32 cellular contexts compared by ENCODE assay signal in genomic region chr16:23316232-23316631, GRCh38. TPM values are rescaled to one million over a fixed set of nuclear protein-coding genes. Genes with fewer than 3 reads are reported as not detected.
"Had no signal": no experiment of that assay in that cellular context is flagged by ENCODE, and none has a peak within 500 bp of the region (broad histone marks: within the 10 kb centered on the region; RNA-seq: fewer than 3 reads in every experiment).

No MANE protein-coding gene starts in this region.

- H3K4me1 ChIP-seq: ascending aorta, breast epithelium, esophagus muscularis mucosa, foreskin keratinocyte, gastrocnemius medialis, heart right ventricle had no signal

- H3K36me3 ChIP-seq: ascending aorta, breast epithelium, esophagus muscularis mucosa, gastrocnemius medialis, heart right ventricle had no signal

- H3K36me3 Mint-ChIP-seq: activated naive CD4-positive, alpha-beta T cell treated with anti-CD3 and anti-CD28 coated beads, Interleukin-2, amount 10 ng/mL, durations not matched to agents 7 days and 5 days; activated naive CD4-positive, alpha-beta T cell treated with anti-CD3 and anti-CD28 coated beads, Interleukin-2, amount 50 U/mL, for 72 hours; activated naive CD8-positive, alpha-beta T cell treated with anti-CD3 and anti-CD28 coated beads, Interleukin-2, amount 10 ng/mL, durations not matched to agents 7 days and 5 days; brain had no signal

- H3K27me3 Mint-ChIP-seq: activated CD4-positive, alpha-beta memory T cell treated with anti-CD3 and anti-CD28 coated beads, Interleukin-2, amount 10 ng/mL, durations not matched to agents 7 days and 5 days; activated CD4-positive, alpha-beta T cell treated with anti-CD3 and anti-CD28 coated beads for 36 hours; activated CD4-positive, alpha-beta T cell treated with anti-CD3 and anti-CD28 coated beads, Interleukin-2, amount 10 ng/mL, durations not matched to agents 24 days and 14 days; activated naive CD8-positive, alpha-beta T cell treated with anti-CD3 and anti-CD28 coated beads, Interleukin-2, amount 10 ng/mL, durations not matched to agents 7 days and 5 days; central memory CD8-positive, alpha-beta T cell had no signal

- H3K4me3 Mint-ChIP-seq: activated CD4-positive, alpha-beta memory T cell treated with anti-CD3 and anti-CD28 coated beads, Interleukin-2, amount 10 ng/mL, durations not matched to agents 7 days and 5 days; activated CD4-positive, alpha-beta T cell treated with anti-CD3 and anti-CD28 coated beads for 36 hours; activated CD4-positive, alpha-beta T cell treated with anti-CD3 and anti-CD28 coated beads, Interleukin-2, amount 10 ng/mL, durations not matched to agents 24 days and 14 days; activated naive CD4-positive, alpha-beta T cell treated with anti-CD3 and anti-CD28 coated beads, Interleukin-2, amount 10 ng/mL, durations not matched to agents 7 days and 5 days; activated naive CD8-positive, alpha-beta T cell treated with anti-CD3 and anti-CD28 coated beads, Interleukin-2, amount 10 ng/mL, durations not matched to agents 7 days and 5 days; activated T-cell treated with anti-CD3 and anti-CD28 coated beads, Interleukin-2, amount 50 U/mL, for 24 hours; activated T-cell treated with anti-CD3 and anti-CD28 coated beads, Interleukin-2, amount 50 U/mL, for 72 hours; brain; central memory CD8-positive, alpha-beta T cell; effector memory CD8-positive, alpha-beta T cell had no signal

- FAIRE-seq: colon had no signal

- DNase-seq: activated CD4-positive, alpha-beta memory T cell treated with anti-CD3 and anti-CD28 coated beads, Interleukin-2, amount 10 ng/mL, durations not matched to agents 7 days and 5 days; activated CD4-positive, alpha-beta T cell treated with anti-CD3 and anti-CD28 coated beads for 36 hours; activated CD4-positive, alpha-beta T cell treated with anti-CD3 and anti-CD28 coated beads, Interleukin-2, amount 10 ng/mL, durations not matched to agents 24 days and 14 days; activated CD4-positive, alpha-beta T cell treated with anti-CD3 and anti-CD28 coated beads, Interleukin-2, amount 50 U/mL, for 4 hours; activated CD4-positive, CD25-positive, alpha-beta regulatory T cell; activated CD4-positive, CD25-positive, alpha-beta regulatory T cell treated with anti-CD3 and anti-CD28 coated beads, Interleukin-2, amount 50 U/mL, for 72 hours; activated CD8-positive, alpha-beta memory T cell treated with anti-CD3 and anti-CD28 coated beads, Interleukin-2, amount 50 U/mL, for 48 hours; activated gamma-delta T cell; activated naive CD4-positive, alpha-beta T cell; activated naive CD4-positive, alpha-beta T cell treated with anti-CD3 and anti-CD28 coated beads, Interleukin-2, amount 10 ng/mL, durations not matched to agents 7 days and 5 days; activated naive CD8-positive, alpha-beta T cell treated with anti-CD3 and anti-CD28 coated beads, Interleukin-2, amount 10 ng/mL, durations not matched to agents 7 days and 5 days; activated T-cell treated with anti-CD3 and anti-CD28 coated beads for 4 hours; activated T-cell treated with anti-CD3 and anti-CD28 coated beads, Interleukin-2, amount 50 U/mL, for 24 hours; activated T-cell treated with anti-CD3 and anti-CD28 coated beads, Interleukin-2, amount 50 U/mL, for 72 hours; cortex of kidney; dermis blood vessel endothelial cell; effector CD4-positive, alpha-beta T cell; effector memory CD8-positive, alpha-beta T cell; erythroblast; foreskin keratinocyte; gastrocnemius medialis; heart right ventricle had no signal

- H3K4me1 Mint-ChIP-seq: activated CD4-positive, alpha-beta memory T cell treated with anti-CD3 and anti-CD28 coated beads, Interleukin-2, amount 10 ng/mL, durations not matched to agents 7 days and 5 days; activated CD4-positive, alpha-beta T cell treated with anti-CD3 and anti-CD28 coated beads for 36 hours; activated CD4-positive, alpha-beta T cell treated with anti-CD3 and anti-CD28 coated beads, Interleukin-2, amount 10 ng/mL, durations not matched to agents 24 days and 14 days; activated naive CD4-positive, alpha-beta T cell treated with anti-CD3 and anti-CD28 coated beads, Interleukin-2, amount 10 ng/mL, durations not matched to agents 7 days and 5 days; activated naive CD8-positive, alpha-beta T cell treated with anti-CD3 and anti-CD28 coated beads, Interleukin-2, amount 10 ng/mL, durations not matched to agents 7 days and 5 days; brain; central memory CD8-positive, alpha-beta T cell had no signal

- H3K4me3 ChIP-seq: ascending aorta, breast epithelium, esophagus muscularis mucosa, gastrocnemius medialis, heart right ventricle had no signal

- H3K27ac Mint-ChIP-seq: activated CD4-positive, alpha-beta memory T cell treated with anti-CD3 and anti-CD28 coated beads, Interleukin-2, amount 10 ng/mL, durations not matched to agents 7 days and 5 days; activated CD4-positive, alpha-beta T cell treated with anti-CD3 and anti-CD28 coated beads for 36 hours; activated CD4-positive, alpha-beta T cell treated with anti-CD3 and anti-CD28 coated beads, Interleukin-2, amount 10 ng/mL, durations not matched to agents 24 days and 14 days; activated naive CD4-positive, alpha-beta T cell treated with anti-CD3 and anti-CD28 coated beads, Interleukin-2, amount 10 ng/mL, durations not matched to agents 7 days and 5 days; activated naive CD4-positive, alpha-beta T cell treated with anti-CD3 and anti-CD28 coated beads, Interleukin-2, amount 50 U/mL, for 72 hours; activated naive CD8-positive, alpha-beta T cell treated with anti-CD3 and anti-CD28 coated beads, Interleukin-2, amount 10 ng/mL, durations not matched to agents 7 days and 5 days; activated T-cell treated with anti-CD3 and anti-CD28 coated beads, Interleukin-2, amount 50 U/mL, for 24 hours; activated T-cell treated with anti-CD3 and anti-CD28 coated beads, Interleukin-2, amount 50 U/mL, for 72 hours; brain; effector memory CD8-positive, alpha-beta T cell had no signal

- H3K9me3 Mint-ChIP-seq: activated CD4-positive, alpha-beta memory T cell treated with anti-CD3 and anti-CD28 coated beads, Interleukin-2, amount 10 ng/mL, durations not matched to agents 7 days and 5 days; activated CD4-positive, alpha-beta T cell treated with anti-CD3 and anti-CD28 coated beads, Interleukin-2, amount 10 ng/mL, durations not matched to agents 24 days and 14 days; activated naive CD4-positive, alpha-beta T cell treated with anti-CD3 and anti-CD28 coated beads, Interleukin-2, amount 10 ng/mL, durations not matched to agents 7 days and 5 days; activated naive CD4-positive, alpha-beta T cell treated with anti-CD3 and anti-CD28 coated beads, Interleukin-2, amount 50 U/mL, for 72 hours; activated naive CD8-positive, alpha-beta T cell treated with anti-CD3 and anti-CD28 coated beads, Interleukin-2, amount 10 ng/mL, durations not matched to agents 7 days and 5 days; activated T-cell treated with anti-CD3 and anti-CD28 coated beads, Interleukin-2, amount 50 U/mL, for 24 hours; activated T-cell treated with anti-CD3 and anti-CD28 coated beads, Interleukin-2, amount 50 U/mL, for 72 hours; central memory CD8-positive, alpha-beta T cell; effector memory CD8-positive, alpha-beta T cell had no signal

- H3K9me3 ChIP-seq: ascending aorta, breast epithelium, gastrocnemius medialis had no signal

- H3K27me3 ChIP-seq: ascending aorta, breast epithelium, gastrocnemius medialis had no signal

- H3K27ac ChIP-seq: ascending aorta, esophagus muscularis mucosa, foreskin keratinocyte, gastrocnemius medialis, heart right ventricle had no signal

- ATAC-seq: activated CD4-positive, alpha-beta T cell treated with anti-CD3 and anti-CD28 coated beads for 36 hours; activated naive CD4-positive, alpha-beta T cell treated with anti-CD3 and anti-CD28 coated beads, Interleukin-2, amount 50 U/mL, for 72 hours; activated T-cell treated with anti-CD3 and anti-CD28 coated beads, Interleukin-2, amount 50 U/mL, for 72 hours; effector memory CD8-positive, alpha-beta T cell; foreskin keratinocyte; gastrocnemius medialis; heart right ventricle had no signal

RNA-seq across cellular contexts. Expression of gene SCNN1B, which starts 14.1 kb away (rescaled TPM):
- total RNA-seq: activated CD4-positive, alpha-beta memory T cell treated with anti-CD3 and anti-CD28 coated beads, Interleukin-2, amount 10 ng/mL, durations not matched to agents 7 days and 5 days; activated CD4-positive, alpha-beta T cell treated with anti-CD3 and anti-CD28 coated beads for 36 hours; activated CD4-positive, alpha-beta T cell treated with anti-CD3 and anti-CD28 coated beads, Interleukin-2, amount 10 ng/mL, durations not matched to agents 24 days and 14 days; activated naive CD4-positive, alpha-beta T cell treated with anti-CD3 and anti-CD28 coated beads, Interleukin-2, amount 50 U/mL, for 72 hours; activated naive CD8-positive, alpha-beta T cell treated with anti-CD3 and anti-CD28 coated beads, Interleukin-2, amount 10 ng/mL, durations not matched to agents 7 days and 5 days; activated T-cell treated with anti-CD3 and anti-CD28 coated beads, Interleukin-2, amount 50 U/mL, for 72 hours; cardiac septum; cerebellum; T-helper 1 cell treated with Interleukin-12 subunit alpha and Interleukin-12 subunit beta and Interleukin-4 antibody, amounts not matched to agents 30 ng/mL and 1 ng/mL, for 36 hours had no signal
